In the genomic region with DNA sequence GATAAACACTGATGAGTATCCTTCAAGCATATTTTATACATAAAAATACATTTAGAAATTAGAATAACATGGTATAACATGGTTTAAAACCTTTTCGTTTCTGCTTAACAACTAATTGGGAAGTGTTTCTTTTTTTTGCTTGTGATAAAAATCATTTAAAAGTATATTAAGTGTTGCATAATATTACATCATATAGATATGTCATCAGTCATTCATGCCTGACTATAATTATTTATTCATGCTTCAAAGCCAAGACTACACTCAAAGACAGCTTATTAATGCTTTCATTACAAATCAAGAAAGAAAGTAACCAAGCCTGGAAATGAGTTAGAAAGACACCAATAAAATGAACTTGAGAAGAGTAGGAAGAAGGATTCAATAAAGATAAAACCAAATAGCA, we compare ENCODE assay signal across 20 cellular contexts.
A peak's percentile ranks its signal among the peaks of the same experiment; 100 is the strongest.
DNase-seq lines count a peak whose midpoint lies in the region; FAIRE-seq and TF ChIP-seq lines count a peak whose summit lies in the region.
"Had no signal": no experiment of that assay in that cellular context is flagged by ENCODE, and none has a peak within 500 bp of the region (broad histone marks: within the 10 kb centered on the region; RNA-seq: fewer than 3 reads in every experiment).

No MANE protein-coding gene starts in this region.

- H3K27ac ChIP-seq in A673 (ENCODE audit: low read depth, low read length, poor library complexity, severe bottlenecking) (peak overlapping the region; percentile 99), HEK293 (ENCODE audit: extremely low read depth, low read depth, low read length) (no peak overlapping the region), epithelial cell of prostate (peak overlapping the region; percentile 21), stomach (no peak overlapping the region), small intestine (ENCODE audit: low read depth in 1 of 2, low read length in 1 of 2) (no peak overlapping the region)
- H3K27ac ChIP-seq: BLaER1 treated with 17β-estradiol and CSF1 and Interleukin-3, amounts not matched to agents 10 nM and 100 nM; GM23248 had no signal

- BruUV-seq in A673 (replicated peaks; lab: Mats Ljungman, UMichigan) = no TSS peak

- TF ChIP-seq CTCF in A673 (conservative IDR thresholded peaks at IDR 0.05; ENCODE audit: low read depth, low read length) = no peak
- TF ChIP-seq CTCF in HEK293 (tag by site-specific recombination; IDR thresholded peaks at IDR 0.05) = no peak
- TF ChIP-seq CTCF in stomach (IDR thresholded peaks at IDR 0.05) = no peak

- H3K4me3 ChIP-seq in A673 (ENCODE audit: low read depth, low read length, poor library complexity, severe bottlenecking) (no peak overlapping the region), HEK293 (ENCODE audit: low read depth, low read length) (no peak overlapping the region), stomach (no peak overlapping the region), small intestine (ENCODE audit: low read depth in 1 of 2, low read length in 2 of 2) (no peak overlapping the region)
- H3K4me3 ChIP-seq: BLaER1 treated with 17β-estradiol and CSF1 and Interleukin-3, amounts not matched to agents 10 nM and 100 nM; GM12878; GM23248 had no signal

- H3K4me1 ChIP-seq in A673 (ENCODE audit: insufficient read depth, low read length, poor library complexity, severe bottlenecking) (peaks cover 30% of the 10 kb centered on the region), HEK293 (ENCODE audit: control insufficient read depth, insufficient read depth, low read length) (no peaks in the 10 kb centered on the region), stomach (no peaks in the 10 kb centered on the region), small intestine (ENCODE audit: control insufficient read depth in 2 of 2, insufficient read depth in 1 of 2, low read depth in 1 of 2, low read length in 1 of 2) (peaks cover 0 to 5% of the 10 kb centered on the region in 2 donors)

- no peak for FAIRE-seq in small intestine (lab: Jason Lieb, UNC)
- FAIRE-seq: GM12878, GM19239 had no signal

- DNase-seq in A673 (ENCODE audit: low spot score) (no peak), SW480 (ENCODE audit: low spot score) (peak; percentile 12), epithelial cell of prostate (ENCODE audit: low read depth, low spot score) (no peak), stomach (no peak), GOT3 (lab: John Stamatoyannopoulos, UW) (no peak), small intestine (no peak), NCI-H1092 treated with DMSO at 0.1 percent for 48 hours (lab: John Stamatoyannopoulos, UW) (no peak)
- DNase-seq: 8988T; CD8-positive, alpha-beta T cell; COR-L47; DMS 273 treated with DMSO at 0.1 percent for 48 hours; DMS53; DND-41; EL; GM23248; H7 had no signal

- WGBS in stomach, 5 donors = 85 to 96% (median 94%) methylated on average over 1 of the region's 1 CpG
- WGBS in small intestine, 3 donors = 84 to 98% (median 85%) methylated on average over 1 of the region's 1 CpG

- no peaks in the 10 kb centered on the region for H3K9me3 ChIP-seq in A673 (ENCODE audit: low read depth, low read length, poor library complexity, severe bottlenecking)
- H3K9me3 ChIP-seq in HEK293 (ENCODE audit: control insufficient read depth, insufficient read depth, low read depth, low read length) = no peaks in the 10 kb centered on the region
- no peaks in the 10 kb centered on the region for H3K9me3 ChIP-seq in stomach
- H3K9me3 ChIP-seq in small intestine (ENCODE audit: control insufficient read depth, low read depth) = no peaks in the 10 kb centered on the region
- H3K9me3 ChIP-seq: BLaER1 treated with 17β-estradiol and CSF1 and Interleukin-3, amounts not matched to agents 10 nM and 100 nM had no signal

- CTCF ChIA-PET in A673 (lab: Charles Lee) (no interaction called here), HEK293 (lab: Yijun Ruan, JAX) (interaction anchor here (0.6 kb wide), 1 partner anchor 1206 kb away, joined by 4 read pairs; no protein-coding TSS in a partner anchor)

- intact Hi-C loops in A673 (cut with micrococcal nuclease; ENCODE audit: unreplicated experiment) (no loop called here), stomach (cut with DNase I; ENCODE audit: low total_unique reads) (no loop called here)

- POLR2A ChIA-PET in A673 (lab: Charles Lee; ENCODE audit: low non-redundant PET) = interaction anchor here (0.7 kb wide), 1 partner anchor 14 kb away, joined by 6 read pairs; no protein-coding TSS in a partner anchor
- POLR2A ChIA-PET in HEK293 (lab: Yijun Ruan, JAX) = no interaction called here

- no peak for TF ChIP-seq POLR2A in stomach (IDR thresholded peaks at IDR 0.05)

- H3K36me3 ChIP-seq in A673 (ENCODE audit: insufficient read depth, low read length, poor library complexity, severe bottlenecking) (no peaks in the 10 kb centered on the region), HEK293 (ENCODE audit: control insufficient read depth in 2 of 2, insufficient read depth in 1 of 2, low read length in 2 of 2) (no peaks in the 10 kb centered on the region), stomach (no peaks in the 10 kb centered on the region), small intestine (ENCODE audit: control insufficient read depth in 2 of 2, insufficient read depth in 2 of 2, low read length in 2 of 2) (no peaks in the 10 kb centered on the region)
- H3K36me3 ChIP-seq: BLaER1 treated with 17β-estradiol and CSF1 and Interleukin-3, amounts not matched to agents 10 nM and 100 nM had no signal

- TF ChIP-seq EP300 in stomach (IDR thresholded peaks at IDR 0.05) = no peak

- H3K27me3 ChIP-seq in A673 (replicated peaks; ENCODE audit: insufficient read depth, low read depth, low read length, poor library complexity) (no peaks in the 10 kb centered on the region), stomach (no peaks in the 10 kb centered on the region), small intestine (ENCODE audit: control insufficient read depth in 2 of 2, insufficient read depth in 2 of 2, low read length in 2 of 2) (no peaks in the 10 kb centered on the region)
- H3K27me3 ChIP-seq: BLaER1 treated with 17β-estradiol and CSF1 and Interleukin-3, amounts not matched to agents 10 nM and 100 nM had no signal

TF ChIP-seq in HEK293, 187 proteins besides CTCF, POLR2A, EP300 and RAD21:
- TF ChIP-seq MYNN (tag by site-specific recombination; IDR thresholded peaks at IDR 0.05; ENCODE audit: borderline replicate concordance) (no peak), HOXD13 (CRISPR knock-in tag; IDR thresholded peaks at IDR 0.05; ENCODE audit: borderline replicate concordance) (no peak), ZFP69B (tag by site-specific recombination; IDR thresholded peaks at IDR 0.05) (no peak), ZNF184 (tag by site-specific recombination; IDR thresholded peaks at IDR 0.05) (no peak)
- TF ChIP-seq, protein P1, sequence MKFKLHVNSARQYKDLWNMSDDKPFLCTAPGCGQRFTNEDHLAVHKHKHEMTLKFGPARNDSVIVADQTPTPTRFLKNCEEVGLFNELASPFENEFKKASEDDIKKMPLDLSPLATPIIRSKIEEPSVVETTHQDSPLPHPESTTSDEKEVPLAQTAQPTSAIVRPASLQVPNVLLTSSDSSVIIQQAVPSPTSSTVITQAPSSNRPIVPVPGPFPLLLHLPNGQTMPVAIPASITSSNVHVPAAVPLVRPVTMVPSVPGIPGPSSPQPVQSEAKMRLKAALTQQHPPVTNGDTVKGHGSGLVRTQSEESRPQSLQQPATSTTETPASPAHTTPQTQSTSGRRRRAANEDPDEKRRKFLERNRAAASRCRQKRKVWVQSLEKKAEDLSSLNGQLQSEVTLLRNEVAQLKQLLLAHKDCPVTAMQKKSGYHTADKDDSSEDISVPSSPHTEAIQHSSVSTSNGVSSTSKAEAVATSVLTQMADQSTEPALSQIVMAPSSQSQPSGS (tag by site-specific recombination; IDR thresholded peaks at IDR 0.05; ENCODE audit: low read depth) = 0 out of 2 replicates have a peak, but pooled peaks have one; percentile 11

Comparison
In these comparisons a context has a peak if more than half of its experiments do, and no peak if none do; other contexts are left out.
1. H3K27ac ChIP-seq: peak in A673 (single experiment) and epithelial cell of prostate (single experiment); none in HEK293 (single experiment), stomach (0 of 5) and small intestine (0 of 2).